10 cellular contexts compared by ENCODE assay signal in genomic region chr7:34756025-34756437, GRCh38.
DNase-seq lines count a peak whose midpoint lies in the region; ATAC-seq and FAIRE-seq lines count a peak whose summit lies in the region.
"Had no signal": no experiment of that assay in that cellular context is flagged by ENCODE, and none has a peak within 500 bp of the region (broad histone marks: within the 10 kb centered on the region; RNA-seq: fewer than 3 reads in every experiment).

No MANE protein-coding gene starts in this region.

- ATAC-seq in HG02678 (IDR thresholded peaks at IDR 0.05; ENCODE audit: unreplicated experiment): peak; percentile 27
- no peak for ATAC-seq in GM21381 (IDR thresholded peaks at IDR 0.05; ENCODE audit: unreplicated experiment)
- no peak for ATAC-seq in GM18858 (IDR thresholded peaks at IDR 0.05; ENCODE audit: unreplicated experiment)

- no peak for FAIRE-seq in urothelium cell line (lab: Jason Lieb, UNC)

- DNase-seq in DMS53 (lab: John Stamatoyannopoulos, UW): peak; percentile 60
- DNase-seq in NCI-H69 (lab: John Stamatoyannopoulos, UW): peak; percentile 80
- DNase-seq in left kidney (ENCODE audit: low read depth, low spot score): peak; percentile 59
- DNase-seq in urothelium cell line (ENCODE audit: low spot score): no peak
- DNase-seq in kidney glomerular epithelial cell (lab: John Stamatoyannopoulos, UW): no peak
- DNase-seq: activated CD8-positive, alpha-beta memory T cell treated with anti-CD3 and anti-CD28 coated beads for 24 hours; activated naive CD4-positive, alpha-beta T cell treated with Interleukin-2 at 50 U/mL for 16 hours had no signal

Comparison
In these comparisons a context has a peak if more than half of its experiments do, and no peak if none do; other contexts are left out.
1. DNase-seq: peak in DMS53 (single experiment), NCI-H69 (single experiment) and left kidney (single experiment); none in urothelium cell line (single experiment) and kidney glomerular epithelial cell (single experiment).